ENCODE assay signal across 36 cellular contexts in the genomic region with DNA sequence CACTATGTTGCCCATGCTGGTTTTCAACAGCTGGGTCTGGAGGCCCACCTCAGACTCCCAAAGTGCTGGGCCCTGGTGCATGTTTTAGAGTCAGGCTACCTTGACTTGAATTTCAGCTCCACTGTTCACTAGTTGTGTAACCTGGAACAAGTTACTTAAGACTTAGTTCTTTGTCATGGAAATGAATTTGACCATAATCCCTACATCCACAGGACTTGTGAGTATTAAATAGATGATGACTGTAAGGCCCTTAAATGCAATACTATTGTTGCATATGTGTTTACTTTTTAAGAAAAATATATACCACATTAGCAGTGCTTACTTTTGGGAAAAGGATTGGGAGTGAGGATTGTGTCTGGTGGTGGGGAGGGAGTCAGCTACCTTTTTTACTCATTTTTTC. TPM values are rescaled to one million over a fixed set of nuclear protein-coding genes. Genes with fewer than 3 reads are reported as not detected.
"Had no signal": no experiment of that assay in that cellular context is flagged by ENCODE, and none has a peak within 500 bp of the region (broad histone marks: within the 10 kb centered on the region; RNA-seq: fewer than 3 reads in every experiment).

No MANE protein-coding gene starts in this region.

- H3K27me3 Mint-ChIP-seq: dendritic cell treated with granulocyte-macrophage colony-stimulating factor and Interleukin-4, amounts not matched to agents 40 ng/mL and 50 ng/mL, for 4 days; naive B cell had no signal

- DNase-seq: colonic mucosa; effector CD8-positive, alpha-beta T cell; endodermal cell; esophagus squamous epithelium; foreskin melanocyte; glutamatergic neuron; heart right ventricle; hippocampal formation; islet precursor cell; kidney glomerular epithelial cell; left ventricle myocardium superior; lower lobe of right lung; mesenchymal stem cell; mucosa of descending colon; naive B cell; nephron progenitor cell; nucleus accumbens; stimulated activated CD4-positive, alpha-beta T cell treated with anti-CD3 and anti-CD28 coated beads, Interleukin-12 subunit alpha, Interleukin-12 subunit beta, amount 100 ng/mL, for 4 hours; stimulated activated CD4-positive, alpha-beta T cell treated with anti-CD3 and anti-CD28 coated beads, Interleukin-1b, Interleukin-23, amount 100 ng/mL, for 48 hours; stimulated activated CD4-positive, alpha-beta T cell treated with anti-CD3 and anti-CD28 coated beads, Interleukin-4, amount 100 ng/mL, for 1 hour; stimulated activated CD8-positive, alpha-beta memory T cell treated with anti-CD3 and anti-CD28 coated beads, Interleukin-4, amount 100 ng/mL, for 48 hours; stimulated activated naive CD8-positive, alpha-beta T cell treated with anti-CD3 and anti-CD28 coated beads, Interleukin-15, Interleukin-2, amounts not matched to agents 100 U/mL and 50 U/mL, for 24 hours; substantia nigra; upper lobe of right lung; uterus had no signal

- H3K36me3 ChIP-seq: colonic mucosa, prostate gland, right atrium auricular region, thoracic aorta, uterus had no signal

- H3K9me3 Mint-ChIP-seq: dendritic cell treated with granulocyte-macrophage colony-stimulating factor and Interleukin-4, amounts not matched to agents 40 ng/mL and 50 ng/mL, for 4 days; endodermal cell had no signal

- H3K27ac ChIP-seq: colonic mucosa, esophagus squamous epithelium, heart right ventricle, lower lobe of right lung, prostate gland, right atrium auricular region, thoracic aorta, tibial nerve, upper lobe of right lung, uterus had no signal

- H3K4me3 ChIP-seq: colonic mucosa, esophagus squamous epithelium, heart right ventricle, lower lobe of right lung, mucosa of descending colon, prostate gland, right atrium auricular region, smooth muscle cell, thoracic aorta, tibial nerve, upper lobe of right lung, uterus had no signal

- H3K4me1 Mint-ChIP-seq: endodermal cell, mesothelial cell of epicardium, nephron progenitor cell had no signal

- H3K27ac Mint-ChIP-seq: dendritic cell treated with granulocyte-macrophage colony-stimulating factor and Interleukin-4, amounts not matched to agents 40 ng/mL and 50 ng/mL, for 4 days; mesothelial cell of epicardium; nephron progenitor cell had no signal

- ATAC-seq: heart right ventricle; left ventricle myocardium superior; lower lobe of right lung; mucosa of descending colon; sciatic nerve; stimulated activated naive CD8-positive, alpha-beta T cell treated with anti-CD3 and anti-CD28 coated beads, Interleukin-15, Interleukin-2, amounts not matched to agents 100 U/mL and 50 U/mL, for 24 hours; upper lobe of right lung had no signal

- H3K4me1 ChIP-seq: colonic mucosa, prostate gland, right atrium auricular region, upper lobe of right lung, uterus had no signal

- H3K9me3 ChIP-seq: colonic mucosa, esophagus squamous epithelium, lower lobe of right lung, mucosa of descending colon, prostate gland, right atrium auricular region, thoracic aorta, tibial nerve, upper lobe of right lung, uterus had no signal

- H3K4me3 Mint-ChIP-seq: dendritic cell treated with granulocyte-macrophage colony-stimulating factor and Interleukin-4, amounts not matched to agents 40 ng/mL and 50 ng/mL, for 4 days; endodermal cell; mesothelial cell of epicardium; naive B cell; nephron progenitor cell had no signal

RNA-seq across cellular contexts. Expression of a gene that starts 25.0 kb away (rescaled TPM):
- total RNA-seq: chondrocyte, epithelial cell of proximal tubule, left ventricle myocardium superior, mesothelial cell of epicardium, osteocyte, right atrium auricular region, sciatic nerve, smooth muscle cell, thoracic aorta, tibial nerve, upper lobe of right lung had no signal

RNA-seq across cellular contexts. Expression of a gene that starts 31.6 kb away (rescaled TPM):
- total RNA-seq: chondrocyte, epithelial cell of proximal tubule, osteocyte, smooth muscle cell, thoracic aorta had no signal
